In genomic region chr1:220776725-220777326, GRCh38 we compare ENCODE assay signal across 1 cellular context.
TF ChIP-seq lines count a peak whose summit lies in the region.

No MANE protein-coding gene starts in this region.

TF ChIP-seq in HepG2, 621 proteins besides CTCF, POLR2A, EP300 and RAD21 (continued from another document and continues in another):
- no peak for TF ChIP-seq MYPOP (CRISPR knock-in tag; IDR thresholded peaks at IDR 0.05)
- TF ChIP-seq NFYC (CRISPR knock-in tag; IDR thresholded peaks at IDR 0.05), result peak; percentile 15; the same call in 1 of the 2 replicates
- no peak for TF ChIP-seq ZNF546 (CRISPR knock-in tag; conservative IDR thresholded peaks at IDR 0.05)
- no peak for TF ChIP-seq SP2 (CRISPR knock-in tag; IDR thresholded peaks at IDR 0.05)
- TF ChIP-seq ZKSCAN1 (IDR thresholded peaks at IDR 0.05; ENCODE audit: low read length), result no peak
- TF ChIP-seq ZNF451 (CRISPR knock-in tag; IDR thresholded peaks at IDR 0.05), result no peak
- no peak for TF ChIP-seq HES4 (CRISPR knock-in tag; IDR thresholded peaks at IDR 0.05; ENCODE audit: borderline replicate concordance)
- TF ChIP-seq SALL1 (CRISPR knock-in tag; IDR thresholded peaks at IDR 0.05), result peak; percentile 82
- TF ChIP-seq EZH2 (conservative IDR thresholded peaks at IDR 0.05; ENCODE audit: low read depth, low read length), result no peak
- no peak for TF ChIP-seq ZNF362 (CRISPR knock-in tag; IDR thresholded peaks at IDR 0.05; ENCODE audit: borderline replicate concordance)
- no peak; the same call in 1 of the 2 replicates for TF ChIP-seq KDM4B (CRISPR knock-in tag; IDR thresholded peaks at IDR 0.05)
- no peak for TF ChIP-seq AHDC1 (CRISPR knock-in tag; IDR thresholded peaks at IDR 0.05; ENCODE audit: borderline replicate concordance)
- no peak for TF ChIP-seq STAT6 (CRISPR knock-in tag; IDR thresholded peaks at IDR 0.05; ENCODE audit: borderline replicate concordance)
- TF ChIP-seq SRY (CRISPR knock-in tag; IDR thresholded peaks at IDR 0.05), result no peak
- no peak for TF ChIP-seq ZNF768 (CRISPR knock-in tag; IDR thresholded peaks at IDR 0.05)
- TF ChIP-seq ZNF446 (CRISPR knock-in tag; IDR thresholded peaks at IDR 0.05), result no peak
- 0 out of 2 replicates have a peak, but pooled peaks have one; percentile 42 for TF ChIP-seq ZFP91 (CRISPR knock-in tag; IDR thresholded peaks at IDR 0.05; ENCODE audit: borderline replicate concordance)
- TF ChIP-seq MIER3 (CRISPR knock-in tag; IDR thresholded peaks at IDR 0.05; ENCODE audit: borderline replicate concordance), result peak; percentile 22; the same call in 1 of the 2 replicates
- peak; percentile 36 for TF ChIP-seq TEAD3 (CRISPR knock-in tag; optimal IDR thresholded peaks at IDR 0.05; ENCODE audit: borderline replicate concordance)
- peak; percentile 65; the same call in 1 of the 2 replicates for TF ChIP-seq KDM3A (CRISPR knock-in tag; IDR thresholded peaks at IDR 0.05; ENCODE audit: low read depth)
- TF ChIP-seq GATAD2A (CRISPR knock-in tag; IDR thresholded peaks at IDR 0.05), result 0 out of 2 replicates have a peak, but pooled peaks have one; percentile 40
- no peak for TF ChIP-seq HINFP (CRISPR knock-in tag; IDR thresholded peaks at IDR 0.05; ENCODE audit: low read depth)
- TF ChIP-seq YY1 (IDR thresholded peaks at IDR 0.05; ENCODE audit: insufficient read depth, insufficient replicate concordance, low read depth, low read length), result no peak
- no peak for TF ChIP-seq ZNF512B (CRISPR knock-in tag; IDR thresholded peaks at IDR 0.05; ENCODE audit: borderline replicate concordance)
- TF ChIP-seq ZNF672 (CRISPR knock-in tag; IDR thresholded peaks at IDR 0.05), result no peak
- TF ChIP-seq GTF3A (CRISPR knock-in tag; conservative IDR thresholded peaks at IDR 0.05), result no peak
- TF ChIP-seq LRRFIP1 (CRISPR knock-in tag; conservative IDR thresholded peaks at IDR 0.05), result no peak
- TF ChIP-seq NAIF1 (CRISPR knock-in tag; IDR thresholded peaks at IDR 0.05; ENCODE audit: borderline replicate concordance), result no peak
- TF ChIP-seq ATRX (CRISPR knock-in tag; IDR thresholded peaks at IDR 0.05; ENCODE audit: borderline replicate concordance), result no peak
- TF ChIP-seq STAT5B (CRISPR knock-in tag; IDR thresholded peaks at IDR 0.05), result no peak
- TF ChIP-seq FOXA1 (IDR thresholded peaks at IDR 0.05), result no peak
- TF ChIP-seq FOXA1 (CRISPR knock-in tag; IDR thresholded peaks at IDR 0.05), result no peak
- TF ChIP-seq DMAP1 (CRISPR knock-in tag; IDR thresholded peaks at IDR 0.05), result no peak
- TF ChIP-seq ZNF44 (CRISPR knock-in tag; IDR thresholded peaks at IDR 0.05), result 0 out of 2 replicates have a peak, but pooled peaks have one; percentile 33
- TF ChIP-seq CSRNP2 (CRISPR knock-in tag; conservative IDR thresholded peaks at IDR 0.05; ENCODE audit: low read depth), result no peak
- no peak for TF ChIP-seq FOXC1 (CRISPR knock-in tag; IDR thresholded peaks at IDR 0.05; ENCODE audit: borderline replicate concordance)
- no peak for TF ChIP-seq ZNF567 (CRISPR knock-in tag; IDR thresholded peaks at IDR 0.05; ENCODE audit: borderline replicate concordance)
- no peak for TF ChIP-seq U2AF2 (IDR thresholded peaks at IDR 0.05; ENCODE audit: low read depth, low read length)
- TF ChIP-seq ZNF580 (CRISPR knock-in tag; IDR thresholded peaks at IDR 0.05; ENCODE audit: borderline replicate concordance, low read depth), result peak; percentile 36; the same call in 1 of the 2 replicates
- TF ChIP-seq SIX4 (CRISPR knock-in tag; IDR thresholded peaks at IDR 0.05), result 0 out of 2 replicates have a peak, but pooled peaks have one; percentile 25
